8 cellular contexts compared by ENCODE assay signal in the genomic region with DNA sequence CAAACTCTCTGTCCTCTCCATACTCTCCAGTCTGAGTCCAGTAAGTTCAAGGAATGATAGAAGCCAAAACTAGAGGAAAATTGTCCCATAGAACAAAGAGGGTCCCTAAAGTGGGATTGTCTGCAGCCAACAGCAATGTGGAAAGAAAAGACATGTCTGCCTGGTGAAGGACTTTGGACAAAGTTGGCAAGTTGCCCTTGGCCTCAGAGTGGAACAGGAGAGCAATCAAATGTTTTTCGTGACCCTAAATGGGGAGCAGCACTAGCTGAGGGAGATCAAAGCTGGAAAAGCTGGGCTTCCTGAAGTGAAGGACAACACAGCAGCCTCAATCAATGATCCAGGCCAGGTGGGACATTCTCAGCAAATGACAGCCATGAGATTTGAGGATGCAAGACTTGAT.
"Had no signal": no experiment of that assay in that cellular context is flagged by ENCODE, and none has a peak within 500 bp of the region (broad histone marks: within the 10 kb centered on the region; RNA-seq: fewer than 3 reads in every experiment).

No MANE protein-coding gene starts in this region.

- DNase-seq: GDM1, GF-D8 had no signal

- H3K4me3 ChIP-seq: GM12878 had no signal

- FAIRE-seq: G401.6, GM12878, GM12891, GM12892, GM18507, GM19239 had no signal

- ATAC-seq: GM12878 had no signal
